In genomic region chr5:149641600-149641999, GRCh38 we compare ENCODE assay signal across 1 cellular context.
TF ChIP-seq lines count a peak whose summit lies in the region.

No MANE protein-coding gene starts in this region.

TF ChIP-seq in HCT116, 20 proteins besides CTCF, POLR2A, EP300 and RAD21 (continued from another document):
- TF ChIP-seq REST (IDR thresholded peaks at IDR 0.05; ENCODE audit: low read depth): no peak
TF ChIP-seq in HCT116: peak in this region for 0.
